Comparison of ENCODE assay signal across 20 cellular contexts in the genomic region with DNA sequence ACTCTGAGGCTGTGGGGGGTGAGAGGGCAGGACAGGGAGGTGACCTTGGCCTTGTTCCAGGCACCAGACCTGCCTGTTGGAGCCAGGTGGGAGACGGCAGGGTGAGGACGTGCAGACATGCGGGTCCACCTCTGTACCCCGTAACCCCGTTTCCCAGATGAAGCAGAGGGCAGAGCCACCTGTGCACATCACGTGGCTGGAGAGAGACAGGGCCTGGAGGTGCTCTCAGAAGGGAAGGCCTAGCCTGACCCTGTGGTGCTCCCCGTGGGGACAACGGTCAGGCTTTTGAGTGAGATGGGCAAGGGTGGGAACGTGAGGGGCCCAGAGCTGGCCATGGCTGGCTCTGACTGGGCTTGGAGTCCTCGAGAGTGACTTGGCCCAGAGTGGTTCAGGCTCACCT. TPM values are rescaled to one million over a fixed set of nuclear protein-coding genes. Genes with fewer than 3 reads are reported as not detected.
"Had no signal": no experiment of that assay in that cellular context is flagged by ENCODE, and none has a peak within 500 bp of the region (broad histone marks: within the 10 kb centered on the region; RNA-seq: fewer than 3 reads in every experiment).

No MANE protein-coding gene starts in this region.

- H3K4me3 ChIP-seq: lower lobe of right lung, spleen, testis, upper lobe of right lung had no signal

- H3K27ac Mint-ChIP-seq: activated B cell treated with CpG ODN at 0.5 μM for 24 hours; activated CD4-positive, alpha-beta T cell treated with anti-CD3 and anti-CD28 coated beads, Interleukin-2, amount 10 ng/mL, durations not matched to agents 24 days and 14 days; activated T-cell treated with anti-CD3 and anti-CD28 coated beads, Interleukin-2, amount 50 U/mL, for 72 hours; nephron; stimulated activated memory B cell treated with anti-CD40 and anti-IgM and Interleukin-4, amounts not matched to agents 10 μg/mL and 1 μg/mL and 100 μg/mL, for 72 hours had no signal

- H3K4me1 ChIP-seq: lower lobe of right lung, testis, upper lobe of right lung had no signal

- DNase-seq: activated B cell treated with CpG ODN at 0.5 μM for 24 hours; activated CD4-positive, alpha-beta T cell treated with anti-CD3 and anti-CD28 coated beads, Interleukin-2, amount 10 ng/mL, durations not matched to agents 24 days and 14 days; activated CD8-positive, alpha-beta memory T cell treated with anti-CD3 and anti-CD28 coated beads for 24 hours; activated effector memory CD4-positive, alpha-beta T cell treated with anti-CD3 and anti-CD28 coated beads, Interleukin-2, amount 50 U/mL, for 16 hours; activated naive CD4-positive, alpha-beta T cell treated with anti-CD3 and anti-CD28 coated beads, Interleukin-2, amount 50 U/mL, for 16 hours; activated T-cell treated with anti-CD3 and anti-CD28 coated beads, Interleukin-2, amount 50 U/mL, for 72 hours; dermis blood vessel endothelial cell; effector memory CD4-positive, alpha-beta T cell; foreskin fibroblast; left colon; lower lobe of right lung; nucleus accumbens; spleen; stimulated activated CD4-positive, alpha-beta T cell treated with anti-CD3 and anti-CD28 coated beads, Interleukin-4, amount 100 ng/mL, for 4 hours; T-helper 9 cell; testis; upper lobe of right lung had no signal

- H3K27me3 ChIP-seq: testis had no signal

- H3K9me3 ChIP-seq: testis, upper lobe of right lung had no signal

- ATAC-seq: left colon; lower lobe of right lung; stimulated activated memory B cell treated with anti-CD40 and anti-IgM and Interleukin-4, amounts not matched to agents 10 μg/mL and 1 μg/mL and 100 μg/mL, for 72 hours; upper lobe of right lung had no signal

- H3K4me1 Mint-ChIP-seq: activated B cell treated with CpG ODN at 0.5 μM for 24 hours, nephron had no signal

- H3K4me3 Mint-ChIP-seq: activated B cell treated with CpG ODN at 0.5 μM for 24 hours; activated T-cell treated with anti-CD3 and anti-CD28 coated beads, Interleukin-2, amount 50 U/mL, for 72 hours; nephron; stimulated activated memory B cell treated with anti-CD40 and anti-IgM and Interleukin-4, amounts not matched to agents 10 μg/mL and 1 μg/mL and 100 μg/mL, for 72 hours had no signal

- H3K27ac ChIP-seq: lower lobe of right lung, spleen, testis, upper lobe of right lung had no signal

- H3K36me3 ChIP-seq: lower lobe of right lung, spleen, upper lobe of right lung had no signal

RNA-seq across cellular contexts. Expression of a gene that starts 6.6 kb away (rescaled TPM):
- total RNA-seq: activated B cell treated with CpG ODN at 0.5 μM for 24 hours; activated CD4-positive, alpha-beta T cell treated with anti-CD3 and anti-CD28 coated beads, Interleukin-2, amount 10 ng/mL, durations not matched to agents 24 days and 14 days; activated T-cell treated with anti-CD3 and anti-CD28 coated beads, Interleukin-2, amount 50 U/mL, for 72 hours; dermis blood vessel endothelial cell; lower lobe of right lung; renal cortical epithelial cell had no signal
